ENCODE assay signal across 32 cellular contexts in the genomic region with DNA sequence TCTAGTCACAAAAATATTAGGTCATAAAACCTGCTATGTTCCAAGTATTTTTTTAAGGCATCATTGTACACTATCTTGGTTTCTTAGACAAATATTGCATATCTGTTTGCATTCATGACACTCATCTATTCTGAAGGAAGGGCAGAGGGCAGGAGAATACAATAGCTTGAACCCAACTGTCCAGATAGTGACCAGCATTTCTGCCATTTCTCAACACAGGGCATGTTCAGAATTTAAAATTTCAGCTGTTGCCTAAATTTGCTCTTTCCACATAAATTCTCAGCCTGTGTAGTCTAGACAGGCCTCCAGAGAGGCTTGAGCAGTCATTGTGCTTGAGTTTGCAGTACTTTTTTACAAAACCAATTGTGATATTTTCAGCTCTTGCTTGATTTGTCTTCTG.
"Had no signal": no experiment of that assay in that cellular context is flagged by ENCODE, and none has a peak within 500 bp of the region (broad histone marks: within the 10 kb centered on the region; RNA-seq: fewer than 3 reads in every experiment).

No MANE protein-coding gene starts in this region.

- H3K36me3 ChIP-seq: adrenal gland, ascending aorta, ovary, prostate gland, suprapubic skin had no signal

- ATAC-seq: esophagus mucosa; left lung; mucosa of descending colon; natural killer cell treated with Interleukin-12 subunit alpha and Interleukin-12 subunit beta and Interleukin-15 and Interleukin-18, amount 100 ng/mL, for 72 hours; sciatic nerve; stimulated activated memory B cell treated with anti-CD40 and anti-IgM and Interleukin-4, amounts not matched to agents 10 μg/mL and 1 μg/mL and 100 μg/mL, for 72 hours; stimulated activated naive CD8-positive, alpha-beta T cell treated with anti-CD3 and anti-CD28 coated beads, Interleukin-15, amount 100 ng/mL, for 72 hours had no signal

- H3K4me1 ChIP-seq: adrenal gland, ascending aorta, left lung, prostate gland, suprapubic skin had no signal

- H3K27ac ChIP-seq: adrenal gland, ascending aorta, left lung, neutrophil, ovary, prostate gland, suprapubic skin, VCaP had no signal

- DNase-seq: activated CD4-positive, alpha-beta T cell treated with anti-CD3 and anti-CD28 coated beads for 4 hours; activated CD4-positive, alpha-beta T cell treated with anti-CD3 and anti-CD28 coated beads, Interleukin-2, amount 50 U/mL, for 4 hours; activated effector memory CD4-positive, alpha-beta T cell treated with anti-CD3 and anti-CD28 coated beads, Interleukin-2, amount 50 U/mL, for 16 hours; activated naive CD4-positive, alpha-beta T cell treated with anti-CD3 and anti-CD28 coated beads for 36 hours; activated naive CD8-positive, alpha-beta T cell treated with anti-CD3 and anti-CD28 coated beads for 36 hours; activated T-cell treated with anti-CD3 and anti-CD28 coated beads for 4 hours; adrenal gland; central memory CD4-positive, alpha-beta T cell; endodermal cell; foreskin melanocyte; kidney glomerular epithelial cell; left lung; mesendoderm; mucosa of descending colon; ovary; retina; small intestine; stimulated activated CD4-positive, alpha-beta T cell treated with anti-CD3 and anti-CD28 coated beads, Interleukin-4, amount 100 ng/mL, for 4 hours; stimulated activated CD8-positive, alpha-beta memory T cell treated with anti-CD3 and anti-CD28 coated beads, Interleukin-4, amount 100 ng/mL, for 48 hours; stimulated activated naive CD8-positive, alpha-beta T cell treated with anti-CD3 and anti-CD28 coated beads, Interleukin-15, amount 100 ng/mL, for 72 hours; T-helper 9 cell; tibial artery had no signal

- H3K4me3 ChIP-seq: adrenal gland, ascending aorta, left lung, lung, mucosa of descending colon, ovary, prostate gland, suprapubic skin, tibial artery had no signal

- H3K9me3 ChIP-seq: adrenal gland, ascending aorta, left lung, mucosa of descending colon, neutrophil, ovary, prostate gland, suprapubic skin, tibial artery had no signal

- H3K27me3 ChIP-seq: adrenal gland, ascending aorta, left lung, neutrophil, ovary, suprapubic skin, tibial artery had no signal
